14 cellular contexts compared by ENCODE assay signal in genomic region chr15:91499774-91500383, GRCh38.
A peak's percentile ranks its signal among the peaks of the same experiment; 100 is the strongest.
DNase-seq lines count a peak whose midpoint lies in the region; ATAC-seq lines count a peak whose summit lies in the region.
"Had no signal": no experiment of that assay in that cellular context is flagged by ENCODE, and none has a peak within 500 bp of the region (broad histone marks: within the 10 kb centered on the region; RNA-seq: fewer than 3 reads in every experiment).

No MANE protein-coding gene starts in this region.

- no peak overlapping the region for H3K27ac ChIP-seq in effector memory CD4-positive, alpha-beta T cell (ENCODE audit: insufficient read depth, low read length, poor library complexity, severe bottlenecking)
- H3K27ac ChIP-seq: C4-2B, KMS-11 had no signal

- no peaks in the 10 kb centered on the region for H3K36me3 ChIP-seq in H7 (replicated peaks; ENCODE audit: control insufficient read depth, insufficient read depth, low read length)
- H3K36me3 ChIP-seq in effector memory CD4-positive, alpha-beta T cell (ENCODE audit: control insufficient read depth, insufficient read depth, low read length): no peaks in the 10 kb centered on the region

- H3K27me3 ChIP-seq in H7 (ENCODE audit: control insufficient read depth, insufficient read depth, low read length): no peaks in the 10 kb centered on the region
- H3K27me3 ChIP-seq in effector memory CD4-positive, alpha-beta T cell (replicated peaks; ENCODE audit: control insufficient read depth, insufficient read depth, low read length, poor library complexity, severe bottlenecking): no peaks in the 10 kb centered on the region

- no peaks in the 10 kb centered on the region for H3K4me1 ChIP-seq in effector memory CD4-positive, alpha-beta T cell (ENCODE audit: control insufficient read depth, insufficient read depth, low read length, poor library complexity, severe bottlenecking)

- ATAC-seq in GM21528 (IDR thresholded peaks at IDR 0.05; ENCODE audit: low FRiP score, unreplicated experiment) (no peak), GM18520 (IDR thresholded peaks at IDR 0.05; ENCODE audit: unreplicated experiment) (no peak)

- DNase-seq in H7 (peak; percentile 27), SK-MEL-5 (ENCODE audit: low read depth, low spot score) (peak; percentile 55), iPS-NIHi7 (ENCODE audit: extremely low spot score) (peak; percentile 24), cerebellum (ENCODE audit: low spot score) (no peak)
- no peak for DNase-seq in effector memory CD4-positive, alpha-beta T cell
- DNase-seq: CD4-positive, alpha-beta memory T cell; COR-L47; DMS153; DMS79 treated with DMSO at 0.1 percent for 48 hours; EL had no signal

- no peak overlapping the region for H3K4me3 ChIP-seq in H7 (ENCODE audit: insufficient read depth, low read depth, low read length)
- H3K4me3 ChIP-seq in effector memory CD4-positive, alpha-beta T cell (ENCODE audit: insufficient read depth, low read depth, low read length, poor library complexity, severe bottlenecking): no peak overlapping the region

- in situ Hi-C loops in SK-MEL-5 (cut with HindIII; ENCODE audit: low pct_unique_long_range_greater_than_20kb, low sequenced_read_pairs): no loop called here

- no peaks in the 10 kb centered on the region for H3K9me3 ChIP-seq in effector memory CD4-positive, alpha-beta T cell (ENCODE audit: control insufficient read depth, low read length)

Comparison
In these comparisons a context has a peak if more than half of its experiments do, and no peak if none do; other contexts are left out.
1. DNase-seq: peak in H7 (single experiment), SK-MEL-5 (single experiment) and iPS-NIHi7 (single experiment); none in effector memory CD4-positive, alpha-beta T cell (0 of 3) and cerebellum (single experiment).